ENCODE assay signal across 23 cellular contexts in the genomic region with DNA sequence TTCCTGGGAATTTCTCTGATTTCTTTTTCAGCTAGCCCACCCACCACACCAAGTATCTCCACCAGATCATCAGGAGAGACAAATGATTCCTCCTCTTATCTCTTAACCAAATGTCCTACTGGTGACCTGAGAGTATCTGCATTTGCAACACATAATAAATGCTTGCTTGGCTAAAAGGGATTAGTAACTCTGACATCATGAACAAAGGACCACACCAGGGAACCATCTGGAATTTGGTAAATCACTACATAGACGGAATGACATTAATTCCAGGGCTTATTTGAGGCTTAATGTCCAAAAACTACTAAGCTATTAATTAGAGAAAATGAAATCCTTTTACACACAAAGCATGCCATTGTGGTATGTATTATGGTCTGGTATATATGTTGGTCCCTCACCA.
A peak's percentile ranks its signal among the peaks of the same experiment; 100 is the strongest.
DNase-seq lines count a peak whose midpoint lies in the region; ATAC-seq and TF ChIP-seq lines count a peak whose summit lies in the region.
"Had no signal": no experiment of that assay in that cellular context is flagged by ENCODE, and none has a peak within 500 bp of the region (broad histone marks: within the 10 kb centered on the region; RNA-seq: fewer than 3 reads in every experiment).

No MANE protein-coding gene starts in this region.

- H3K4me3 ChIP-seq in smooth muscle cell (no peak overlapping the region), aorta (ENCODE audit: low read length in 2 of 2) (no peak overlapping the region)
- H3K4me3 ChIP-seq: BLaER1, PC-9 had no signal

- intact Hi-C loops in aorta (cut with DNase I): no loop called here
- intact Hi-C loops in posterior vena cava (cut with DNase I): no loop called here

- H3K27ac Mint-ChIP-seq in glutamatergic neuron (ENCODE audit: unreplicated experiment): peak overlapping the region; percentile 9
- H3K27ac Mint-ChIP-seq: CD8-positive, alpha-beta T cell; H9 had no signal

- H3K27ac ChIP-seq in smooth muscle cell (ENCODE audit: low read depth) (peak overlapping the region; percentile 55), aorta (ENCODE audit: low read depth in 1 of 2, low read length in 2 of 2) (no peak overlapping the region)
- H3K27ac ChIP-seq: BLaER1, KMS-11, PC-9 had no signal

- peak; percentile 22 for DNase-seq in HCEC 1CT
- DNase-seq in NCI-H82 treated with DMSO at 0.1 percent for 48 hours (lab: John Stamatoyannopoulos, UW; ENCODE audit: unreplicated experiment): peak; percentile 97
- no peak for DNase-seq in glutamatergic neuron
- no peak for DNase-seq in smooth muscle cell (lab: John Stamatoyannopoulos, UW; ENCODE audit: unreplicated experiment)
- DNase-seq in aorta: no peak
- no peak for DNase-seq in posterior vena cava (ENCODE audit: low spot score)
- DNase-seq: ACHN; Calu3; CD8-positive, alpha-beta T cell; DMS53; H9; NCI-H1105; NCI-H146; NCI-H2029; NCI-H2171 treated with DMSO at 0.1 percent for 48 hours; NCI-H446; NCI-H69; PC-9; RPMI8226; SHP77 had no signal

- H3K27me3 ChIP-seq in smooth muscle cell (ENCODE audit: low read depth): no peaks in the 10 kb centered on the region
- H3K27me3 ChIP-seq in aorta (ENCODE audit: control insufficient read depth in 1 of 2, insufficient read depth in 2 of 2, low read length in 1 of 2): no peaks in the 10 kb centered on the region
- H3K27me3 ChIP-seq: BLaER1 had no signal

- H3K27me3 Mint-ChIP-seq in glutamatergic neuron (ENCODE audit: unreplicated experiment): peaks cover 2% of the 10 kb centered on the region

- H3K4me3 Mint-ChIP-seq in glutamatergic neuron (ENCODE audit: unreplicated experiment): no peak overlapping the region
- H3K4me3 Mint-ChIP-seq: CD8-positive, alpha-beta T cell; H9 had no signal

- H3K36me3 ChIP-seq in smooth muscle cell (ENCODE audit: low read depth): no peaks in the 10 kb centered on the region
- H3K36me3 ChIP-seq in aorta (ENCODE audit: control insufficient read depth in 1 of 2, insufficient read depth in 2 of 2, low read length in 1 of 2): no peaks in the 10 kb centered on the region
- H3K36me3 ChIP-seq: BLaER1 had no signal

- H3K4me2 ChIP-seq in smooth muscle cell: peak overlapping the region; percentile 28
- H3K4me2 ChIP-seq: BLaER1, KMS-11, PC-9 had no signal

- no peaks in the 10 kb centered on the region for H4K20me1 ChIP-seq in smooth muscle cell (ENCODE audit: low read depth)
- H4K20me1 ChIP-seq: BLaER1 had no signal

- H3F3A ChIP-seq in smooth muscle cell (ENCODE audit: low read depth): no peaks in the 10 kb centered on the region

- H3K9me3 ChIP-seq in smooth muscle cell (replicated peaks; ENCODE audit: low read depth) (no peaks in the 10 kb centered on the region), aorta (ENCODE audit: control insufficient read depth, low read length) (no peaks in the 10 kb centered on the region)
- H3K9me3 ChIP-seq: BLaER1 had no signal

- no peaks in the 10 kb centered on the region for H3K36me3 Mint-ChIP-seq in glutamatergic neuron (ENCODE audit: unreplicated experiment)
- H3K36me3 Mint-ChIP-seq: CD8-positive, alpha-beta T cell had no signal

- whole genome bisulfite sequencing in smooth muscle cell (ENCODE audit: low lambda C conversion rate): 11% methylated on average over 1 of the region's 1 CpG
- WGBS in aorta, 2 donors: 85 to 96% methylated on average over 1 of the region's 1 CpG

- peaks cover 1% of the 10 kb centered on the region for H3K9me3 Mint-ChIP-seq in glutamatergic neuron (ENCODE audit: unreplicated experiment)
- H3K9me3 Mint-ChIP-seq: CD8-positive, alpha-beta T cell; H9 had no signal

- H2AFZ ChIP-seq in smooth muscle cell (ENCODE audit: low read depth): no peak overlapping the region
- H2AFZ ChIP-seq: PC-9 had no signal

- H3K79me2 ChIP-seq in smooth muscle cell (ENCODE audit: low read depth): no peaks in the 10 kb centered on the region

- H3K4me1 ChIP-seq in smooth muscle cell (ENCODE audit: low read depth): peaks cover 27% of the 10 kb centered on the region
- peaks cover 0 to 1% of the 10 kb centered on the region in 2 donors for H3K4me1 ChIP-seq in aorta (ENCODE audit: control insufficient read depth in 1 of 2, insufficient read depth in 2 of 2, low read length in 2 of 2)
- H3K4me1 ChIP-seq: BLaER1 had no signal

- TF ChIP-seq CTCF in glutamatergic neuron (IDR thresholded peaks at IDR 0.05; ENCODE audit: partially characterized antibody, unreplicated experiment) (no peak), smooth muscle cell (IDR thresholded peaks at IDR 0.05; ENCODE audit: borderline replicate concordance, insufficient read depth, poor library complexity, severe bottlenecking) (no peak)

- H3K9ac ChIP-seq in smooth muscle cell (ENCODE audit: low read depth): no peak overlapping the region
- H3K9ac ChIP-seq: BLaER1, KMS-11 had no signal

- ATAC-seq in HG02763 (IDR thresholded peaks at IDR 0.05; ENCODE audit: unreplicated experiment): no peak
- no peak for ATAC-seq in aorta (ENCODE audit: low FRiP score)
- ATAC-seq: CD8-positive, alpha-beta T cell had no signal

- H3K4me1 Mint-ChIP-seq in glutamatergic neuron (ENCODE audit: low read depth, unreplicated experiment): peaks cover 16% of the 10 kb centered on the region

Comparison
In these comparisons a context has a peak if more than half of its experiments do, and no peak if none do; other contexts are left out.
1. DNase-seq: peak in HCEC 1CT (single experiment) and NCI-H82 treated with DMSO at 0.1 percent for 48 hours (single experiment); none in glutamatergic neuron (single experiment), smooth muscle cell (single experiment), aorta (0 of 2) and posterior vena cava (single experiment).